Comparison of ENCODE assay signal across 19 cellular contexts in genomic region chr16:75943705-75944514, GRCh38.
DNase-seq lines count a peak whose midpoint lies in the region; ATAC-seq, FAIRE-seq and TF ChIP-seq lines count a peak whose summit lies in the region.
"Had no signal": no experiment of that assay in that cellular context is flagged by ENCODE, and none has a peak within 500 bp of the region (broad histone marks: within the 10 kb centered on the region; RNA-seq: fewer than 3 reads in every experiment).

No MANE protein-coding gene starts in this region.

- H3K27me3 Mint-ChIP-seq in Caco-2 (ENCODE audit: insufficient read depth, unreplicated experiment), result no peaks in the 10 kb centered on the region
- H3K27me3 Mint-ChIP-seq in activated CD8-positive, alpha-beta memory T cell treated with anti-CD3 and anti-CD28 coated beads, Interleukin-2, amount 10 ng/mL, durations not matched to agents 7 days and 5 days, result no peaks in the 10 kb centered on the region

- H3K4me3 ChIP-seq in Caco-2 (ENCODE audit: low read depth, low read length) (no peak overlapping the region), pancreas (no peak overlapping the region)
- H3K4me3 ChIP-seq: MG63 had no signal

- POLR2A ChIA-PET in Caco-2 (lab: Charles Lee), result interaction anchor here (0.6 kb wide), 2 partner anchors 32 to 90 kb away, joined by 3 to 4 read pairs; no protein-coding TSS in a partner anchor

- H3K4me1 ChIP-seq in Caco-2 (peaks cover 37% of the 10 kb centered on the region), pancreas (peaks cover 11 to 21% (median 19%) of the 10 kb centered on the region in 3 donors)
- H3K4me1 ChIP-seq: BE2C had no signal

- TF ChIP-seq CTCF in Caco-2 (IDR thresholded peaks at IDR 0.05; ENCODE audit: insufficient read depth in 1 of 2, low read depth in 1 of 2, low read length in 1 of 2, severe bottlenecking in 1 of 2, unreplicated experiment in 1 of 2), result no peak
- TF ChIP-seq CTCF in pancreas (IDR thresholded peaks at IDR 0.05), result no peak

- H3K36me3 ChIP-seq in Caco-2 (ENCODE audit: control insufficient read depth, insufficient read depth, low read length) (no peaks in the 10 kb centered on the region), pancreas (no peaks in the 10 kb centered on the region)
- H3K36me3 ChIP-seq: BE2C, MG63 had no signal

- H3K27me3 ChIP-seq in Caco-2 (replicated peaks; ENCODE audit: control insufficient read depth, insufficient read depth, low read length) (no peaks in the 10 kb centered on the region), pancreas (no peaks in the 10 kb centered on the region)
- H3K27me3 ChIP-seq: BE2C, MG63 had no signal

- FAIRE-seq in pancreas (lab: Jason Lieb, UNC), result no peak
- FAIRE-seq: GM12891, GM18507 had no signal

- peak overlapping the region; percentile 59 for H3K4me3 Mint-ChIP-seq in Caco-2 (ENCODE audit: unreplicated experiment)
- no peak overlapping the region for H3K4me3 Mint-ChIP-seq in activated CD8-positive, alpha-beta memory T cell treated with anti-CD3 and anti-CD28 coated beads, Interleukin-2, amount 10 ng/mL, durations not matched to agents 7 days and 5 days
- H3K4me3 Mint-ChIP-seq: CD4-positive, alpha-beta T cell had no signal

- 6 to 14% methylated on average over 5 of the region's 6 CpGs for WGBS in pancreas, 2 donors

- H3K9me3 Mint-ChIP-seq in Caco-2 (ENCODE audit: unreplicated experiment), result no peaks in the 10 kb centered on the region
- no peaks in the 10 kb centered on the region for H3K9me3 Mint-ChIP-seq in activated CD8-positive, alpha-beta memory T cell treated with anti-CD3 and anti-CD28 coated beads, Interleukin-2, amount 10 ng/mL, durations not matched to agents 7 days and 5 days (ENCODE audit: low read depth)
- H3K9me3 Mint-ChIP-seq: CD4-positive, alpha-beta T cell had no signal

- peak overlapping the region; percentile 12 for H3K27ac Mint-ChIP-seq in Caco-2 (ENCODE audit: unreplicated experiment)
- H3K27ac Mint-ChIP-seq in activated CD8-positive, alpha-beta memory T cell treated with anti-CD3 and anti-CD28 coated beads, Interleukin-2, amount 10 ng/mL, durations not matched to agents 7 days and 5 days, result no peak overlapping the region
- H3K27ac Mint-ChIP-seq: CD4-positive, alpha-beta T cell had no signal

- BruUV-seq in Caco-2 (replicated peaks; lab: Mats Ljungman, UMichigan), result no TSS peak

- intact Hi-C loops in Caco-2 (cut with micrococcal nuclease; ENCODE audit: unreplicated experiment), result loop anchor here (10.0 kb wide), 1 partner anchor 139 kb away; no protein-coding TSS in a partner anchor
- intact Hi-C loops in pancreas (cut with DNase I), result no loop called here

- peak; percentile 35 to 69 (median 60) for ATAC-seq in pancreas
- no peak for ATAC-seq in activated CD8-positive, alpha-beta memory T cell treated with anti-CD3 and anti-CD28 coated beads, Interleukin-2, amount 10 ng/mL, durations not matched to agents 7 days and 5 days
- ATAC-seq in stimulated activated naive CD8-positive, alpha-beta T cell treated with anti-CD3 and anti-CD28 coated beads, Interleukin-15, Interleukin-2, amounts not matched to agents 100 U/mL and 50 U/mL, for 24 hours, result no peak
- ATAC-seq: Panc1 had no signal

- no peaks in the 10 kb centered on the region for H3K9me3 ChIP-seq in Caco-2
- H3K9me3 ChIP-seq in pancreas, result no peaks in the 10 kb centered on the region
- H3K9me3 ChIP-seq: BE2C, MG63 had no signal

- peaks cover 34% of the 10 kb centered on the region for H3K4me1 Mint-ChIP-seq in Caco-2 (ENCODE audit: low read depth, unreplicated experiment)
- H3K4me1 Mint-ChIP-seq in activated CD8-positive, alpha-beta memory T cell treated with anti-CD3 and anti-CD28 coated beads, Interleukin-2, amount 10 ng/mL, durations not matched to agents 7 days and 5 days, result no peaks in the 10 kb centered on the region

- DNase-seq in Caco-2 (peak in 1 of 2 experiments; percentile 59), HuH-7.5 (ENCODE audit: low spot score) (peak; percentile 12), SK-N-DZ (ENCODE audit: low spot score) (peak; percentile 99), pancreas (no peak)
- DNase-seq in stimulated activated naive CD4-positive, alpha-beta T cell (lab: John Stamatoyannopoulos, UW), result no peak
- no peak for DNase-seq in activated CD8-positive, alpha-beta memory T cell treated with anti-CD3 and anti-CD28 coated beads, Interleukin-2, amount 10 ng/mL, durations not matched to agents 7 days and 5 days
- DNase-seq in stimulated activated naive CD8-positive, alpha-beta T cell treated with anti-CD3 and anti-CD28 coated beads, Interleukin-15, Interleukin-2, amounts not matched to agents 100 U/mL and 50 U/mL, for 24 hours, result no peak
- DNase-seq: BE2C; CD4-positive, alpha-beta T cell; GF-D8; GOT3; MG63; NCI-H1092 treated with DMSO at 0.1 percent for 48 hours; NCI-H1694 treated with DMSO at 0.1 percent for 48 hours; NCI-H446 treated with DMSO at 0.1 percent for 48 hours; T-helper 1 cell had no signal

- H3K27ac ChIP-seq in pancreas, result peak overlapping the region in 1 of 4 donors; percentile 41

- CTCF ChIA-PET in Caco-2 (lab: Charles Lee), result interaction anchor here (0.7 kb wide), 1 partner anchor 28 kb away, joined by 4 read pairs; no protein-coding TSS in a partner anchor
- CTCF ChIA-PET in activated CD8-positive, alpha-beta memory T cell treated with anti-CD3 and anti-CD28 coated beads, Interleukin-2, amount 10 ng/mL, durations not matched to agents 7 days and 5 days (lab: Charles Lee), result no interaction called here

- no peaks in the 10 kb centered on the region for H3K36me3 Mint-ChIP-seq in Caco-2 (ENCODE audit: insufficient read depth, unreplicated experiment)
- no peaks in the 10 kb centered on the region for H3K36me3 Mint-ChIP-seq in activated CD8-positive, alpha-beta memory T cell treated with anti-CD3 and anti-CD28 coated beads, Interleukin-2, amount 10 ng/mL, durations not matched to agents 7 days and 5 days

Comparison
In these comparisons a context has a peak if more than half of its experiments do, and no peak if none do; other contexts are left out.
1. DNase-seq: peak in HuH-7.5 (single experiment) and SK-N-DZ (single experiment); none in pancreas (0 of 6), stimulated activated naive CD4-positive, alpha-beta T cell (0 of 6), activated CD8-positive, alpha-beta memory T cell treated with anti-CD3 and anti-CD28 coated beads, Interleukin-2, amount 10 ng/mL, durations not matched to agents 7 days and 5 days (single experiment) and stimulated activated naive CD8-positive, alpha-beta T cell treated with anti-CD3 and anti-CD28 coated beads, Interleukin-15, Interleukin-2, amounts not matched to agents 100 U/mL and 50 U/mL, for 24 hours (single experiment).
2. ATAC-seq: peak in pancreas (4 of 4); none in activated CD8-positive, alpha-beta memory T cell treated with anti-CD3 and anti-CD28 coated beads, Interleukin-2, amount 10 ng/mL, durations not matched to agents 7 days and 5 days (single experiment) and stimulated activated naive CD8-positive, alpha-beta T cell treated with anti-CD3 and anti-CD28 coated beads, Interleukin-15, Interleukin-2, amounts not matched to agents 100 U/mL and 50 U/mL, for 24 hours (single experiment).